12 cellular contexts compared by ENCODE assay signal in genomic region chr9:32395483-32396216, GRCh38. TPM values are rescaled to one million over a fixed set of nuclear protein-coding genes. Genes with fewer than 3 reads are reported as not detected.
DNase-seq lines count a peak whose midpoint lies in the region; ATAC-seq and TF ChIP-seq lines count a peak whose summit lies in the region.
"Had no signal": no experiment of that assay in that cellular context is flagged by ENCODE, and none has a peak within 500 bp of the region (broad histone marks: within the 10 kb centered on the region; RNA-seq: fewer than 3 reads in every experiment).

No MANE protein-coding gene starts in this region.

- no peak overlapping the region for H3K9ac ChIP-seq in endodermal cell (ENCODE audit: extremely low read depth, low read length, poor library complexity, severe bottlenecking)

- peak overlapping the region; percentile 29 for H3K27ac Mint-ChIP-seq in endodermal cell
- H3K27ac Mint-ChIP-seq: activated naive CD8-positive, alpha-beta T cell treated with anti-CD3 and anti-CD28 coated beads for 36 hours had no signal

- H3K4me3 ChIP-seq in endodermal cell (ENCODE audit: low read length) (no peak overlapping the region), lower lobe of right lung (no peak overlapping the region)

- H3K27me3 ChIP-seq in endodermal cell (ENCODE audit: control insufficient read depth, insufficient read depth, low read length, poor library complexity, severe bottlenecking) (no peaks in the 10 kb centered on the region), lower lobe of right lung (ENCODE audit: low read depth) (no peaks in the 10 kb centered on the region)

- DNase-seq in Right ventricle myocardium inferior (ENCODE audit: missing footprints) (peak; percentile 70), cardiac septum (ENCODE audit: low spot score) (no peak), endodermal cell (no peak), lower lobe of right lung (no peak), GM10248 (ENCODE audit: extremely low spot score) (no peak)
- DNase-seq in activated effector memory CD4-positive, alpha-beta T cell treated with anti-CD3 and anti-CD28 coated beads, Interleukin-2, amount 50 U/mL, for 16 hours = no peak
- DNase-seq: activated naive CD8-positive, alpha-beta T cell treated with anti-CD3 and anti-CD28 coated beads for 36 hours; left colon; NCI-H2081; T-helper 9 cell had no signal

- H3K27ac ChIP-seq in endodermal cell (ENCODE audit: low read depth, low read length) (no peak overlapping the region), lower lobe of right lung (peak overlapping the region; percentile 27)

- TF ChIP-seq CTCF in endodermal cell (conservative IDR thresholded peaks at IDR 0.05) (peak; percentile 47), lower lobe of right lung (IDR thresholded peaks at IDR 0.05) (no peak), GM10248 (IDR thresholded peaks at IDR 0.05; ENCODE audit: control extremely low read depth, extremely low read depth, low read depth, missing control alignments) (no peak)

- H3K36me3 ChIP-seq in endodermal cell (ENCODE audit: control insufficient read depth, insufficient read depth, low read length) (no peaks in the 10 kb centered on the region), lower lobe of right lung (no peaks in the 10 kb centered on the region)

- H3K4me1 ChIP-seq in endodermal cell (ENCODE audit: control insufficient read depth, insufficient read depth, low read length) (peaks cover 13% of the 10 kb centered on the region), lower lobe of right lung (peaks cover 5% of the 10 kb centered on the region)

- CTCF ChIA-PET in GM10248 (lab: Yijun Ruan, JAX) = interaction anchor here (3.8 to 6.0 kb wide), 2 partner anchors 10 to 17 kb away, joined by 23 to 37 read pairs; partner anchors contain the start of gene ACO1

- H3K27me3 Mint-ChIP-seq in endodermal cell (ENCODE audit: insufficient read depth) = peaks cover 11% of the 10 kb centered on the region
- H3K27me3 Mint-ChIP-seq: activated naive CD8-positive, alpha-beta T cell treated with anti-CD3 and anti-CD28 coated beads for 36 hours had no signal

- peaks cover 14% of the 10 kb centered on the region for H3K4me1 Mint-ChIP-seq in endodermal cell

- 78 to 90% methylated on average over 5 to 7 of the region's 7 CpGs for WGBS in endodermal cell (ENCODE audit: insufficient coverage in 1 of 2, insufficient read length in 1 of 2), 2 experiments

- POLR2A ChIA-PET in GM10248 (lab: Yijun Ruan, JAX) = no interaction called here

- peak; percentile 95 for ATAC-seq in Right ventricle myocardium inferior
- peak; percentile 74 to 84 for ATAC-seq in lower lobe of right lung
- no peak for ATAC-seq in GM21367 (IDR thresholded peaks at IDR 0.05; ENCODE audit: unreplicated experiment)
- no peak for ATAC-seq in HG02981 (IDR thresholded peaks at IDR 0.05; ENCODE audit: unreplicated experiment)
- ATAC-seq: left colon had no signal

- no peak overlapping the region for H3K4me3 Mint-ChIP-seq in endodermal cell
- H3K4me3 Mint-ChIP-seq: activated naive CD8-positive, alpha-beta T cell treated with anti-CD3 and anti-CD28 coated beads for 36 hours had no signal

- peaks cover 25% of the 10 kb centered on the region for H3K9me3 ChIP-seq in endodermal cell (ENCODE audit: control insufficient read depth, low read length)
- H3K9me3 ChIP-seq in lower lobe of right lung = no peaks in the 10 kb centered on the region

- H3K36me3 Mint-ChIP-seq in endodermal cell (ENCODE audit: low read depth) = peaks cover 27% of the 10 kb centered on the region
- H3K36me3 Mint-ChIP-seq: activated naive CD8-positive, alpha-beta T cell treated with anti-CD3 and anti-CD28 coated beads for 36 hours had no signal

- H3K9me3 Mint-ChIP-seq in endodermal cell = peaks cover 29% of the 10 kb centered on the region
- H3K9me3 Mint-ChIP-seq: activated naive CD8-positive, alpha-beta T cell treated with anti-CD3 and anti-CD28 coated beads for 36 hours had no signal

- intact Hi-C loops in Right ventricle myocardium inferior (cut with DNase I) (no loop called here), cardiac septum (cut with DNase I) (loop anchor here (10.0 kb wide), 1 partner anchor 49 kb away; no protein-coding TSS in a partner anchor), lower lobe of right lung (cut with DNase I) (no loop called here)

RNA-seq across cellular contexts. Expression of gene ACO1, which starts 11.2 kb away (rescaled TPM):
- total RNA-seq in Right ventricle myocardium inferior (59.5 TPM), cardiac septum (51.5 TPM), endodermal cell (10 to 100 TPM; 33.6 to 52.8 TPM), lower lobe of right lung (33.6 TPM)
- 30.7 TPM for polyA plus RNA-seq in endodermal cell (2013, experiment 1 of 2)
- 29.7 TPM for polyA plus RNA-seq in endodermal cell (2013, experiment 2 of 2)

Comparison
In these comparisons a context has a peak if more than half of its experiments do, and no peak if none do; other contexts are left out.
1. ATAC-seq: peak in Right ventricle myocardium inferior (single experiment) and lower lobe of right lung (2 of 2); none in GM21367 (single experiment) and HG02981 (single experiment).